Comparison of ENCODE assay signal across 24 cellular contexts in the genomic region with DNA sequence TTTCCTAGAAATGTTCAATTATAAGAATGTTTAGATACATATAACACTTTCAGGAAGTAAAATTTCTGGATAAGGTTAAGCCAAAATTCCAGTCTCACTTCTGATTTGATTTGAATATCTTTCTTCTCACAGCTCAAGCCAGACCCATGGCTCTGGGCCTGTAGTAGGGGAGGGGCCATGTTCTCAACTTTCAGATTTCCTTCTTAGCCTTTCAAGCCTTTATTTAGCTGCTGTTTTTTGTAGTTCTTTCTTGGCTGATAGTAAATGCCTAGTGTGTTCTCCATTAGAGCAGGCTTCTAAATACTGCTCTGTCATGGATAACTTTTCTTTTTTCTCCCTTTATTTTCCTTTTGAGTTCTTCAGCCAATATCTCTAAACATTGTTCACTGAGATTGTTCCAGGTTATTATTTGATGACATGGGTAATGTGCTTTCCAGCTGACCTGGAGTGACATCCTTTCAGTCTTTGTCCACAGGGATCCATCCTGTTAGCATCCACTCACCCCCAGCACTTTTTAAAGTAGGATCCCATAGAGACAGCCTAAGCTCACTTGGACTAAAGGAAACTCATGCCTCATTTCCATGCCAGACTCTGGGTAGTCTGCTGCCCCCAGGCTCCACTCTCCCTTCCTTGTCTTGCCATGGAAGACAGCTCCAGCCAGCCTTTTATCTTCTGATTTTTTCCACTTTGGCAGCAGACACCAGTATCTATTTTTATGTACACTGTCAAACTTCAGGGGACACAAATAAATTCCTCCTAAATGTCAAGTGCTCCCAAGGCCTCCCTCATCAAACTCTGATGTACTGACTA.
A peak's percentile ranks its signal among the peaks of the same experiment; 100 is the strongest.
DNase-seq lines count a peak whose midpoint lies in the region; ATAC-seq and TF ChIP-seq lines count a peak whose summit lies in the region.
"Had no signal": no experiment of that assay in that cellular context is flagged by ENCODE, and none has a peak within 500 bp of the region (broad histone marks: within the 10 kb centered on the region; RNA-seq: fewer than 3 reads in every experiment).

No MANE protein-coding gene starts in this region.

- no peak for TF ChIP-seq POLR2A in vagina (IDR thresholded peaks at IDR 0.05)

- H3K4me1 Mint-ChIP-seq in chondrocyte (ENCODE audit: low read depth): peaks cover 18% of the 10 kb centered on the region
- peaks cover 12% of the 10 kb centered on the region for H3K4me1 Mint-ChIP-seq in osteocyte (ENCODE audit: unreplicated experiment)
- no peaks in the 10 kb centered on the region for H3K4me1 Mint-ChIP-seq in activated T-helper 17 cell treated with anti-CD3 and anti-CD28 coated beads, Interleukin-2, amount 50 U/mL, for 72 hours
- H3K4me1 Mint-ChIP-seq: CD8-positive, alpha-beta memory T cell had no signal

- H3K4me1 ChIP-seq in vagina: peaks cover 33% of the 10 kb centered on the region

- H3K27me3 Mint-ChIP-seq in chondrocyte (ENCODE audit: low read depth) (no peaks in the 10 kb centered on the region), osteocyte (ENCODE audit: unreplicated experiment) (no peaks in the 10 kb centered on the region)
- no peaks in the 10 kb centered on the region for H3K27me3 Mint-ChIP-seq in activated T-helper 17 cell treated with anti-CD3 and anti-CD28 coated beads, Interleukin-2, amount 50 U/mL, for 72 hours
- H3K27me3 Mint-ChIP-seq: dendritic cell treated with granulocyte-macrophage colony-stimulating factor and Interleukin-4, amounts not matched to agents 40 ng/mL and 50 ng/mL, for 4 days had no signal

- H3K27me3 ChIP-seq in vagina: no peaks in the 10 kb centered on the region

- peak overlapping the region; percentile 36 for H3K27ac ChIP-seq in vagina
- H3K27ac ChIP-seq: epithelial cell of prostate, HL-60 had no signal

- ATAC-seq in left cardiac atrium (peak; percentile 68 to 71), esophagus mucosa (no peak)
- no peak for ATAC-seq in activated T-helper 17 cell treated with anti-CD3 and anti-CD28 coated beads, Interleukin-2, amount 50 U/mL, for 72 hours (replicated peaks)

- no peaks in the 10 kb centered on the region for H3K36me3 ChIP-seq in vagina

- H3K27ac Mint-ChIP-seq in chondrocyte (ENCODE audit: unreplicated experiment): peak overlapping the region; percentile 57
- peak overlapping the region; percentile 38 for H3K27ac Mint-ChIP-seq in osteocyte (ENCODE audit: unreplicated experiment)
- no peak overlapping the region for H3K27ac Mint-ChIP-seq in activated T-helper 17 cell treated with anti-CD3 and anti-CD28 coated beads, Interleukin-2, amount 50 U/mL, for 72 hours
- H3K27ac Mint-ChIP-seq: dendritic cell treated with granulocyte-macrophage colony-stimulating factor and Interleukin-4, amounts not matched to agents 40 ng/mL and 50 ng/mL, for 4 days; HFFc6 had no signal

- H3K9me3 ChIP-seq in vagina: no peaks in the 10 kb centered on the region

- TF ChIP-seq CTCF in chondrocyte (IDR thresholded peaks at IDR 0.05) (no peak), osteocyte (IDR thresholded peaks at IDR 0.05) (no peak), vagina (IDR thresholded peaks at IDR 0.05) (no peak)

- H3K36me3 Mint-ChIP-seq in chondrocyte (ENCODE audit: low read depth) (peaks cover 1% of the 10 kb centered on the region), osteocyte (ENCODE audit: unreplicated experiment) (no peaks in the 10 kb centered on the region)
- H3K36me3 Mint-ChIP-seq in activated T-helper 17 cell treated with anti-CD3 and anti-CD28 coated beads, Interleukin-2, amount 50 U/mL, for 72 hours (ENCODE audit: low read depth): no peaks in the 10 kb centered on the region
- H3K36me3 Mint-ChIP-seq: CD8-positive, alpha-beta memory T cell had no signal

- DNase-seq in chondrocyte (ENCODE audit: low spot score) (no peak), left cardiac atrium (no peak), osteocyte (ENCODE audit: extremely low spot score, unreplicated experiment) (no peak), vagina (ENCODE audit: extremely low spot score in 2 of 2) (no peak), NCI-H510A (lab: John Stamatoyannopoulos, UW) (no peak)
- DNase-seq: activated CD4-positive, alpha-beta T cell treated with anti-CD3 and anti-CD28 coated beads, Interleukin-2, amount 50 U/mL, for 1 hour; activated CD8-positive, alpha-beta memory T cell treated with anti-CD3 and anti-CD28 coated beads, Interleukin-2, amount 50 U/mL, for 4 hours; CD8-positive, alpha-beta memory T cell; HFFc6; IMR-90; NCI-H1436 treated with DMSO at 0.1 percent for 48 hours; NCI-H2171; NCI-H82; OCI-M1; posterior cingulate gyrus; SIG-M5; small intestine; stimulated activated CD4-positive, alpha-beta T cell treated with anti-CD3 and anti-CD28 coated beads, Interleukin-4, amount 100 ng/mL, for 1 hour; T-helper 1 cell had no signal

- H3K4me3 ChIP-seq in vagina: no peak overlapping the region

- intact Hi-C loops in left cardiac atrium (cut with DNase I): no loop called here
- intact Hi-C loops in vagina (cut with DNase I): loop anchor here (10.0 kb wide), 1 partner anchor 132 kb away; no protein-coding TSS in a partner anchor

- peaks cover 4% of the 10 kb centered on the region for H3K9me3 Mint-ChIP-seq in chondrocyte (ENCODE audit: low read depth)
- peaks cover 2% of the 10 kb centered on the region for H3K9me3 Mint-ChIP-seq in osteocyte (ENCODE audit: unreplicated experiment)
- peaks cover 6% of the 10 kb centered on the region for H3K9me3 Mint-ChIP-seq in activated T-helper 17 cell treated with anti-CD3 and anti-CD28 coated beads, Interleukin-2, amount 50 U/mL, for 72 hours
- H3K9me3 Mint-ChIP-seq: dendritic cell treated with granulocyte-macrophage colony-stimulating factor and Interleukin-4, amounts not matched to agents 40 ng/mL and 50 ng/mL, for 4 days had no signal

- no peak overlapping the region for H3K4me3 Mint-ChIP-seq in chondrocyte (ENCODE audit: unreplicated experiment)
- H3K4me3 Mint-ChIP-seq in osteocyte (ENCODE audit: unreplicated experiment): no peak overlapping the region
- no peak overlapping the region for H3K4me3 Mint-ChIP-seq in activated T-helper 17 cell treated with anti-CD3 and anti-CD28 coated beads, Interleukin-2, amount 50 U/mL, for 72 hours
- H3K4me3 Mint-ChIP-seq: dendritic cell treated with granulocyte-macrophage colony-stimulating factor and Interleukin-4, amounts not matched to agents 40 ng/mL and 50 ng/mL, for 4 days; HFFc6 had no signal

Comparison
In these comparisons a context has a peak if more than half of its experiments do, and no peak if none do; other contexts are left out.
1. ATAC-seq: peak in left cardiac atrium (2 of 2); none in esophagus mucosa (single experiment) and activated T-helper 17 cell treated with anti-CD3 and anti-CD28 coated beads, Interleukin-2, amount 50 U/mL, for 72 hours (single experiment).